Comparison of ENCODE assay signal across 9 cellular contexts in genomic region chr1:159171254-159171687, GRCh38. TPM values are rescaled to one million over a fixed set of nuclear protein-coding genes. Genes with fewer than 3 reads are reported as not detected.
DNase-seq lines count a peak whose midpoint lies in the region; ATAC-seq and TF ChIP-seq lines count a peak whose summit lies in the region.
"Had no signal": no experiment of that assay in that cellular context is flagged by ENCODE, and none has a peak within 500 bp of the region (broad histone marks: within the 10 kb centered on the region; RNA-seq: fewer than 3 reads in every experiment).

A gene with protein sequence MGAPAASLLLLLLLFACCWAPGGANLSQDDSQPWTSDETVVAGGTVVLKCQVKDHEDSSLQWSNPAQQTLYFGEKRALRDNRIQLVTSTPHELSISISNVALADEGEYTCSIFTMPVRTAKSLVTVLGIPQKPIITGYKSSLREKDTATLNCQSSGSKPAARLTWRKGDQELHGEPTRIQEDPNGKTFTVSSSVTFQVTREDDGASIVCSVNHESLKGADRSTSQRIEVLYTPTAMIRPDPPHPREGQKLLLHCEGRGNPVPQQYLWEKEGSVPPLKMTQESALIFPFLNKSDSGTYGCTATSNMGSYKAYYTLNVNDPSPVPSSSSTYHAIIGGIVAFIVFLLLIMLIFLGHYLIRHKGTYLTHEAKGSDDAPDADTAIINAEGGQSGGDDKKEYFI (plus strand): TSS chr1:159171615. CDS start chr1:159171766, 151 bp downstream.

- H3K9me3 ChIP-seq in right cardiac atrium (ENCODE audit: control insufficient read depth, low read length), result no peaks in the 10 kb centered on the region

- H3K27ac ChIP-seq in right cardiac atrium (ENCODE audit: low read length), result no peak within 1 kb of the TSS

- in situ Hi-C loops in GM13976 (cut with MboI; ENCODE audit: low sequenced_read_pairs, unreplicated experiment), result no loop called here

- POLR2A ChIA-PET in activated B cell treated with CpG ODN at 0.5 μM for 24 hours (lab: Charles Lee), result no interaction called here

- H3K4me1 ChIP-seq in right cardiac atrium (ENCODE audit: control insufficient read depth, insufficient read depth, low read length), result no peaks in the 10 kb centered on the region

- H3K36me3 Mint-ChIP-seq in activated B cell treated with CpG ODN at 0.5 μM for 24 hours (ENCODE audit: low read depth), result peaks cover 3% of the 10 kb centered on the region

- intact Hi-C loops in activated B cell treated with CpG ODN at 0.5 μM for 24 hours (cut with micrococcal nuclease) (no loop called here), right cardiac atrium (cut with DNase I) (no loop called here)

- peak within 1 kb of the TSS; percentile 20 for H3K4me3 ChIP-seq in right cardiac atrium (ENCODE audit: low read length)

- peaks cover 18% of the 10 kb centered on the region for H3K4me1 Mint-ChIP-seq in activated B cell treated with CpG ODN at 0.5 μM for 24 hours

- CTCF ChIA-PET in activated B cell treated with CpG ODN at 0.5 μM for 24 hours (lab: Charles Lee), result no interaction called here

- no peak within 1 kb of the TSS for H3K27ac Mint-ChIP-seq in activated B cell treated with CpG ODN at 0.5 μM for 24 hours

- no peaks in the 10 kb centered on the region for H3K27me3 ChIP-seq in right cardiac atrium (ENCODE audit: control insufficient read depth, insufficient read depth)

- no peaks in the 10 kb centered on the region for H3K9me3 Mint-ChIP-seq in activated B cell treated with CpG ODN at 0.5 μM for 24 hours

- WGBS in right cardiac atrium, result 3% methylated on average over 29 of the region's 29 CpGs

- H3K27me3 Mint-ChIP-seq in activated B cell treated with CpG ODN at 0.5 μM for 24 hours, result peaks cover 29% of the 10 kb centered on the region

- TF ChIP-seq CTCF in GM13976 (IDR thresholded peaks at IDR 0.05; ENCODE audit: borderline replicate concordance, control extremely low read depth, extremely low read depth, insufficient read depth, missing control alignments) (no peak), activated B cell treated with CpG ODN at 0.5 μM for 24 hours (IDR thresholded peaks at IDR 0.05) (no peak)

- DNase-seq in GM13976 (ENCODE audit: low spot score) (peak; percentile 22), activated B cell treated with CpG ODN at 0.5 μM for 24 hours (no peak), right cardiac atrium (peak; percentile 43 to 72 (median 63)), retina (peak; percentile 83), NCI-H774 (lab: John Stamatoyannopoulos, UW) (no peak)
- DNase-seq in activated naive CD4-positive, alpha-beta T cell treated with anti-CD3 and anti-CD28 coated beads, Interleukin-2, amount 50 U/mL, for 16 hours, result no peak

- ATAC-seq in activated B cell treated with CpG ODN at 0.5 μM for 24 hours (ENCODE audit: low read depth) (no peak), right cardiac atrium (peak; percentile 62 to 65), HG02763 (IDR thresholded peaks at IDR 0.05; ENCODE audit: unreplicated experiment) (no peak), HG03460 (IDR thresholded peaks at IDR 0.05; ENCODE audit: unreplicated experiment) (no peak)
- ATAC-seq: left lobe of liver had no signal

- H3K4me3 Mint-ChIP-seq in activated B cell treated with CpG ODN at 0.5 μM for 24 hours, result peak within 1 kb of the TSS; percentile 61

RNA-seq across cellular contexts. Expression of the gene that starts here (rescaled TPM):
- total RNA-seq in activated B cell treated with CpG ODN at 0.5 μM for 24 hours (0.37 and 0.84 TPM in 2 replicates), right cardiac atrium (10 to 100 TPM in 2 of 4 donors, 1 to 10 TPM in 2; 6.1 to 13.2 (median 8.7) TPM)
- polyA plus RNA-seq in right cardiac atrium, result 9.0 TPM

Comparison
In these comparisons a context has a peak if more than half of its experiments do, and no peak if none do; other contexts are left out.
1. DNase-seq: peak in GM13976 (single experiment), right cardiac atrium (3 of 3) and retina (single experiment); none in activated B cell treated with CpG ODN at 0.5 μM for 24 hours (single experiment), NCI-H774 (single experiment) and activated naive CD4-positive, alpha-beta T cell treated with anti-CD3 and anti-CD28 coated beads, Interleukin-2, amount 50 U/mL, for 16 hours (single experiment).
2. ATAC-seq: peak in right cardiac atrium (2 of 2); none in activated B cell treated with CpG ODN at 0.5 μM for 24 hours (single experiment), HG02763 (single experiment) and HG03460 (single experiment).